Comparison of ENCODE assay signal across 1 cellular context in genomic region chr7:27166475-27167169, GRCh38.
TF ChIP-seq lines count a peak whose summit lies in the region.

No MANE protein-coding gene starts in this region.

TF ChIP-seq in GM12878, 131 proteins besides CTCF, POLR2A, EP300 and RAD21:
- TF ChIP-seq TCF7 (IDR thresholded peaks at IDR 0.05; ENCODE audit: borderline replicate concordance) (no peak), EZH2 (IDR thresholded peaks at IDR 0.05; ENCODE audit: borderline replicate concordance, control insufficient read depth, low read depth, low read length) (0 out of 2 replicates have a peak, but pooled peaks have one; percentile 22)
